In the genomic region with DNA sequence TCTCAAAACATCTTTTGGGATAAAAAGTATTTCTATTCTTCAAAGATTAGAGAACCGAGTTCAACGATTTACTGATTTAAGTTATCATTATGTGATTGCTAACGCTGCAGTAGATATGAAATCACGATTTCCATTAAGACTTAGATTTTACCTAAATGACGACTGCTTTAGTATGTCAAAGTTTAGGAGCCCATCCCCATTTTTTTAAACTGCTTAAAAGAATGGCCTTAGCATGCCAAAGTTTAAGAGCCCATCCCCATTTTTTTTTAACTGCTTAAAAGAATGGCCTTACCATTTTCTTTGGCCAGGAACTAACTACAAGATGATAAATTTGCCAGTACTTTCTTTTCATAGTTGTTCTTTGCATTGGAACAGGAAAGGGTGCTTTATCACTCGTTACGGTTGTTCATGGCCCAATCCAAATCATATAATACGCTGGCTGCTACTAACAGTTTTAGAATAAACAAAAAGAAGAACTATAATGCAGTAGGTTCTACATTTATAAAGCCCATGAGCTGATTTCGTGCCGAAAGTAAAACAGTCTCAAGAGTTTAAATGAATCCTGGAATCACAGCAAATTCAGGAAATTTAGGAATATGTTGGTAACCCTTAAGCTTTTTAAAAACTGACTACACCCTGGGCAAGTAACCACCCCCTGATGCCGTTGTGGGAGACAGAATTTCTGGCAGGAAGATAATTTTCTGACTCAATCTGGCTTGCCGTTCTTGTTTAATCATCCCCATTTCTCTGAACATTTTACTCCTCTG, we compare ENCODE assay signal across 8 cellular contexts. TPM values are rescaled to one million over a fixed set of nuclear protein-coding genes. Genes with fewer than 3 reads are reported as not detected.
DNase-seq lines count a peak whose midpoint lies in the region; ATAC-seq and TF ChIP-seq lines count a peak whose summit lies in the region.

No MANE protein-coding gene starts in this region.

- peak overlapping the region; percentile 87 for H3K4me3 Mint-ChIP-seq in activated naive CD8-positive, alpha-beta T cell treated with anti-CD3 and anti-CD28 coated beads, Interleukin-2, amount 10 ng/mL, durations not matched to agents 7 days and 5 days
- H3K4me3 Mint-ChIP-seq in immature natural killer cell = peak overlapping the region; percentile 85 to 92 (median 91)

- H3K4me1 ChIP-seq in HUES6 (ENCODE audit: control insufficient read depth, insufficient read depth, low read length) = peaks cover 14% of the 10 kb centered on the region

- peaks cover 4% of the 10 kb centered on the region for H3K27me3 Mint-ChIP-seq in activated naive CD8-positive, alpha-beta T cell treated with anti-CD3 and anti-CD28 coated beads, Interleukin-2, amount 10 ng/mL, durations not matched to agents 7 days and 5 days
- peaks cover 13 to 31% (median 17%) of the 10 kb centered on the region in 3 donors for H3K27me3 Mint-ChIP-seq in immature natural killer cell (ENCODE audit: low read depth in 3 of 3)

- H3K4me1 Mint-ChIP-seq in activated naive CD8-positive, alpha-beta T cell treated with anti-CD3 and anti-CD28 coated beads, Interleukin-2, amount 10 ng/mL, durations not matched to agents 7 days and 5 days = peaks cover 18% of the 10 kb centered on the region
- peaks cover 26 to 33% of the 10 kb centered on the region in 2 donors for H3K4me1 Mint-ChIP-seq in immature natural killer cell

- POLR2A ChIA-PET in activated naive CD8-positive, alpha-beta T cell treated with anti-CD3 and anti-CD28 coated beads, Interleukin-2, amount 10 ng/mL, durations not matched to agents 7 days and 5 days (lab: Charles Lee) = interaction anchor here (1.0 to 5.4 kb wide), 4 partner anchors 12 to 355 kb away, joined by 3 to 46 read pairs (median 16); a partner anchor contains a TSS

- no peak for DNase-seq in activated naive CD8-positive, alpha-beta T cell treated with anti-CD3 and anti-CD28 coated beads, Interleukin-2, amount 10 ng/mL, durations not matched to agents 7 days and 5 days
- DNase-seq in immature natural killer cell = peak in 1 of 3 donors; percentile 10
- peak in 1 of 49 donors; percentile 15 for DNase-seq in substantia nigra (lab: John Stamatoyannopoulos, UW)
- no peak for DNase-seq in OCI-M2 (lab: John Stamatoyannopoulos, UW; ENCODE audit: unreplicated experiment)

- H3K27ac Mint-ChIP-seq in activated naive CD8-positive, alpha-beta T cell treated with anti-CD3 and anti-CD28 coated beads, Interleukin-2, amount 10 ng/mL, durations not matched to agents 7 days and 5 days = peak overlapping the region; percentile 92
- H3K27ac Mint-ChIP-seq in immature natural killer cell = peak overlapping the region; percentile 94 to 99 (median 98)

- no peaks in the 10 kb centered on the region for H3K9me3 Mint-ChIP-seq in activated naive CD8-positive, alpha-beta T cell treated with anti-CD3 and anti-CD28 coated beads, Interleukin-2, amount 10 ng/mL, durations not matched to agents 7 days and 5 days
- H3K9me3 Mint-ChIP-seq in immature natural killer cell = peaks cover 0 to 2% (median 0%) of the 10 kb centered on the region in 6 donors

- no peak for ATAC-seq in activated naive CD8-positive, alpha-beta T cell treated with anti-CD3 and anti-CD28 coated beads, Interleukin-2, amount 10 ng/mL, durations not matched to agents 7 days and 5 days (ENCODE audit: low read depth)
- ATAC-seq in HG02623 (IDR thresholded peaks at IDR 0.05; ENCODE audit: unreplicated experiment) (no peak), HG02884 (IDR thresholded peaks at IDR 0.05; ENCODE audit: unreplicated experiment) (no peak)

- peak overlapping the region; percentile 72 for H3K9ac ChIP-seq in HUES6 (ENCODE audit: low read length)

- H3K36me3 ChIP-seq in HUES6 (ENCODE audit: control insufficient read depth, insufficient read depth, low read length) = 0 out of 2 replicates have a peak, but pooled peaks cover 11% of the 10 kb centered on the region

- H3K4me3 ChIP-seq in HUES6 (ENCODE audit: low read depth, low read length) = peak overlapping the region; percentile 96

- H3K9me3 ChIP-seq in HUES6 (ENCODE audit: control insufficient read depth, insufficient read depth, low read depth, low read length) = no peaks in the 10 kb centered on the region

- H3K36me3 Mint-ChIP-seq in activated naive CD8-positive, alpha-beta T cell treated with anti-CD3 and anti-CD28 coated beads, Interleukin-2, amount 10 ng/mL, durations not matched to agents 7 days and 5 days = peaks cover 3% of the 10 kb centered on the region
- no peaks in the 10 kb centered on the region for H3K36me3 Mint-ChIP-seq in immature natural killer cell

- no peak for TF ChIP-seq CTCF in C4-2B (conservative IDR thresholded peaks at IDR 0.05)

- H3K27me3 ChIP-seq in HUES6 (ENCODE audit: control insufficient read depth, insufficient read depth, low read length) = no peaks in the 10 kb centered on the region

- H3K27ac ChIP-seq in C4-2B (peak overlapping the region; percentile 99; the same call in 1 of the 2 replicates), HUES6 (ENCODE audit: low read depth, low read length) (peak overlapping the region; percentile 73; the same call in 1 of the 2 replicates), substantia nigra (ENCODE audit: low read depth, low read length, poor library complexity, severe bottlenecking) (peak overlapping the region; percentile 97)

RNA-seq across cellular contexts. Expression of a gene that starts 0.9 kb away (rescaled TPM):
- 10 to 100 TPM; 15.5 to 15.8 TPM for total RNA-seq in activated naive CD8-positive, alpha-beta T cell treated with anti-CD3 and anti-CD28 coated beads, Interleukin-2, amount 10 ng/mL, durations not matched to agents 7 days and 5 days
- polyA plus RNA-seq in immature natural killer cell = 10 to 100 TPM in 1 of 3 donors, 1 to 10 TPM in 2; 6.4 to 10.4 (median 9.0) TPM
